ENCODE assay signal across 20 cellular contexts in the genomic region with DNA sequence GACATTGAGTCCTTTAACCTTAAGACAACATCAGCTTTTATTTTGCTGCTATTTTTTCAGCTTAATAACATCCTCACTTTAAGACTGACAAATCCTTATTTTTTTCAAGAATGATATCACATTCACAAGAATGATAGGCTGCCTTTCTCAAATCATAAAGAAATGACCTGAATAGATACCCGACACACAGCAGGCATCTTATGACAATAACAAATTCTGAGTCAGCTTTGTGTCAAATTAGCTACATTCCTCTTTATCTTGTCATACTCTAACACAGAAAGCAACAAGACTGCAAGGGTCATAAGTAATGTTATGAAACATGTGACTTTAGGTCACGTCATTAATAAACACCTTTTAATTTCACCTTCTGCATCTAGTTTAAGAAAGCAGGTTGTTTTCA.
"Had no signal": no experiment of that assay in that cellular context is flagged by ENCODE, and none has a peak within 500 bp of the region (broad histone marks: within the 10 kb centered on the region; RNA-seq: fewer than 3 reads in every experiment).

No MANE protein-coding gene starts in this region.

- ATAC-seq: activated CD8-positive, alpha-beta T cell treated with anti-CD3 and anti-CD28 coated beads, Interleukin-2, amount 10 ng/mL, durations not matched to agents 7 days and 5 days; esophagus mucosa; left lobe of liver; stimulated activated naive CD8-positive, alpha-beta T cell treated with anti-CD3 and anti-CD28 coated beads, Interleukin-15, amount 100 ng/mL, for 72 hours; WTC11 had no signal

- H3K27me3 ChIP-seq: sigmoid colon, testis had no signal

- H3K9me3 ChIP-seq: sigmoid colon, testis had no signal

- H3K4me3 Mint-ChIP-seq: activated CD8-positive, alpha-beta T cell treated with anti-CD3 and anti-CD28 coated beads, Interleukin-2, amount 10 ng/mL, durations not matched to agents 7 days and 5 days; activated T-helper 1 cell treated with anti-CD3 and anti-CD28 coated beads, Interleukin-12 subunit alpha, Interleukin-12 subunit beta, Interleukin-2, Interleukin-4 antibody, amounts not matched to agents 30 ng/mL and 10 ng/mL and 1 ng/mL, durations not matched to agents 14 hours and 24 hours and 36 hours; memory B cell; nephron; stimulated activated naive CD8-positive, alpha-beta T cell treated with anti-CD3 and anti-CD28 coated beads, Interleukin-15, amount 100 ng/mL, for 72 hours; T-helper 1 cell treated with Interleukin-12 subunit alpha and Interleukin-12 subunit beta and Interleukin-4 antibody, amounts not matched to agents 30 μg/mL and 1 μg/mL, for 36 hours; WTC11 had no signal

- H3K27me3 Mint-ChIP-seq: memory B cell; stimulated activated naive CD8-positive, alpha-beta T cell treated with anti-CD3 and anti-CD28 coated beads, Interleukin-15, amount 100 ng/mL, for 72 hours had no signal

- FAIRE-seq: islet of Langerhans had no signal

- H3K4me3 ChIP-seq: sigmoid colon, testis had no signal

- H3K36me3 ChIP-seq: sigmoid colon had no signal

- H3K4me1 ChIP-seq: sigmoid colon, testis had no signal

- H3K27ac Mint-ChIP-seq: activated CD8-positive, alpha-beta T cell treated with anti-CD3 and anti-CD28 coated beads, Interleukin-2, amount 10 ng/mL, durations not matched to agents 7 days and 5 days; activated T-helper 1 cell treated with anti-CD3 and anti-CD28 coated beads, Interleukin-12 subunit alpha, Interleukin-12 subunit beta, Interleukin-2, Interleukin-4 antibody, amounts not matched to agents 30 ng/mL and 10 ng/mL and 1 ng/mL, durations not matched to agents 14 hours and 24 hours and 36 hours; memory B cell; nephron; stimulated activated naive CD8-positive, alpha-beta T cell treated with anti-CD3 and anti-CD28 coated beads, Interleukin-15, amount 100 ng/mL, for 72 hours; T-helper 1 cell treated with Interleukin-12 subunit alpha and Interleukin-12 subunit beta and Interleukin-4 antibody, amounts not matched to agents 30 μg/mL and 1 μg/mL, for 36 hours; WTC11 had no signal

- H3K36me3 Mint-ChIP-seq: memory B cell, WTC11 had no signal

- H3K4me1 Mint-ChIP-seq: memory B cell; nephron; stimulated activated naive CD8-positive, alpha-beta T cell treated with anti-CD3 and anti-CD28 coated beads, Interleukin-15, amount 100 ng/mL, for 72 hours had no signal

- H3K27ac ChIP-seq: sigmoid colon, testis had no signal

- DNase-seq: activated CD4-positive, alpha-beta T cell treated with anti-CD3 and anti-CD28 coated beads for 48 hours; activated CD8-positive, alpha-beta memory T cell treated with anti-CD3 and anti-CD28 coated beads, Interleukin-2, amount 50 U/mL, for 48 hours; activated CD8-positive, alpha-beta T cell treated with anti-CD3 and anti-CD28 coated beads, Interleukin-2, amount 10 ng/mL, durations not matched to agents 7 days and 5 days; activated naive CD4-positive, alpha-beta T cell treated with Interleukin-2 at 50 U/mL for 16 hours; central memory CD4-positive, alpha-beta T cell; dermis blood vessel endothelial cell; foreskin melanocyte; head of caudate nucleus; sigmoid colon; stimulated activated CD4-positive, alpha-beta T cell treated with anti-CD3 and anti-CD28 coated beads, Interleukin-4, amount 100 ng/mL, for 24 hours; stimulated activated naive CD8-positive, alpha-beta T cell treated with anti-CD3 and anti-CD28 coated beads, Interleukin-15, amount 100 ng/mL, for 72 hours; testis had no signal
